Comparison of ENCODE assay signal across 8 cellular contexts in the genomic region with DNA sequence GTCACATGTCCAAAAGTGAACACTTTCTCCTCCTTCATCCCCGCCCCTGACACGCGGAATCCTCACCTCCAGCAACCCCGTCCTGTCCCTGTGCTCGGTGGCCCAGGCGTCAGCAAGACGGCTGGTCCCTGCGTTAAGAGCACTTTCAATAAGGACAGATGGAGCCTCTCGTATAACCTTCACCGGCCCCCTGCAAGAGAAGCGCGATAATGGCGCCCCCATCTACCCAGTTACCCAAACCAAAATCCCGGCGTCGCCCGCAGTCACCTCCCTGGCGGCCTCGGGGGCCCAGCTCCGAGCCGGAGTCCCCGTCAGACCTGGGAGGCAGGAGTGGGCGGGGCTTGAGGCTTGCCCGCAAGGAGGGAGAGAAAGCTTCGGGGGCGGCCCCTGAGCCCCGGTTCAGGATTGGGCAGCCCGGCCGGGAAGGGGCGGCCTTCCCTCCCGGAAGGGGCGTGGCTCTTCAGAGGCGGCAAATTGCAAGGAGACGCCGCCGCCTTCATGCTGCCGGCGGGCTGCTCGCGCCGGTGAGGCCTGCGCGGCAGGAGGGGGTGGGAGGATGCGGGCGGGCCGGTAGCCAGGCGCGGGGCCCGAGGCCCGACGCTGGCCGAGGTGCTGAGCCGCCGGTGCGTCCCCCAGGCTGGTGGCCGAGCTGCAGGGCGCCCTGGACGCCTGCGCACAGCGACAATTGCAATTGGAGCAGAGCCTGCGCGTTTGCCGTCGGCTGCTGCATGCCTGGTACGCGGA. TPM values are rescaled to one million over a fixed set of nuclear protein-coding genes. Genes with fewer than 3 reads are reported as not detected.
A peak's percentile ranks its signal among the peaks of the same experiment; 100 is the strongest.
DNase-seq lines count a peak whose midpoint lies in the region; ATAC-seq, FAIRE-seq and TF ChIP-seq lines count a peak whose summit lies in the region.

A gene with protein sequence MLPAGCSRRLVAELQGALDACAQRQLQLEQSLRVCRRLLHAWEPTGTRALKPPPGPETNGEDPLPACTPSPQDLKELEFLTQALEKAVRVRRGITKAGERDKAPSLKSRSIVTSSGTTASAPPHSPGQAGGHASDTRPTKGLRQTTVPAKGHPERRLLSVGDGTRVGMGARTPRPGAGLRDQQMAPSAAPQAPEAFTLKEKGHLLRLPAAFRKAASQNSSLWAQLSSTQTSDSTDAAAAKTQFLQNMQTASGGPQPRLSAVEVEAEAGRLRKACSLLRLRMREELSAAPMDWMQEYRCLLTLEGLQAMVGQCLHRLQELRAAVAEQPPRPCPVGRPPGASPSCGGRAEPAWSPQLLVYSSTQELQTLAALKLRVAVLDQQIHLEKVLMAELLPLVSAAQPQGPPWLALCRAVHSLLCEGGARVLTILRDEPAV (plus strand): TSS at position 463 of the 744 bp plus-strand sequence. CDS start 36 bp downstream, at position 499.

- no peaks in the 10 kb centered on the region for H3K27me3 ChIP-seq in left ventricle myocardium inferior (ENCODE audit: low read depth)
- no peaks in the 10 kb centered on the region for H3K27me3 ChIP-seq in prostate gland (replicated peaks; ENCODE audit: insufficient read depth)

- peak; percentile 93 for FAIRE-seq in urothelium cell line (lab: Jason Lieb, UNC)

- intact Hi-C loops in T-helper 1 cell treated with Interleukin-12 subunit alpha and Interleukin-12 subunit beta and Interleukin-4 antibody, amounts not matched to agents 30 ng/mL and 1 ng/mL, for 36 hours (cut with micrococcal nuclease): loop anchor here (1.0 to 2.0 kb wide), 4 partner anchors 31 to 77 kb away; a partner anchor contains a TSS
- intact Hi-C loops in left ventricle myocardium inferior (cut with micrococcal nuclease): no loop called here
- intact Hi-C loops in prostate gland (cut with DNase I): no loop called here

- no peaks in the 10 kb centered on the region for H3K36me3 ChIP-seq in left ventricle myocardium inferior
- no peaks in the 10 kb centered on the region for H3K36me3 ChIP-seq in prostate gland

- peak within 1 kb of the TSS; percentile 72 for H3K4me3 ChIP-seq in left ventricle myocardium inferior
- H3K4me3 ChIP-seq in prostate gland: peak within 1 kb of the TSS; percentile 45

- peak; percentile 100 for DNase-seq in GM13976 (ENCODE audit: low spot score)
- DNase-seq in NCI-H1694 (lab: John Stamatoyannopoulos, UW): peak; percentile 89
- peak; percentile 83 for DNase-seq in amniotic epithelial cell (ENCODE audit: low read depth)
- peak; percentile 97 for DNase-seq in left ventricle myocardium inferior
- DNase-seq in prostate gland (ENCODE audit: low spot score): peak; percentile 95
- DNase-seq in urothelium cell line (ENCODE audit: low spot score): peak; percentile 99

- in situ Hi-C loops in GM13976 (cut with MboI; ENCODE audit: low sequenced_read_pairs, unreplicated experiment): no loop called here

- peaks cover 18% of the 10 kb centered on the region for H3K4me1 ChIP-seq in left ventricle myocardium inferior
- H3K4me1 ChIP-seq in prostate gland (replicated peaks): no peaks in the 10 kb centered on the region

- TF ChIP-seq POLR2A in prostate gland (IDR thresholded peaks at IDR 0.05): peak; percentile 14

- H3K27ac ChIP-seq in left ventricle myocardium inferior (replicated peaks) (peak within 1 kb of the TSS; percentile 58), prostate gland (peak within 1 kb of the TSS; percentile 18 to 26)

- H3K9me3 ChIP-seq in left ventricle myocardium inferior (replicated peaks): no peaks in the 10 kb centered on the region
- H3K9me3 ChIP-seq in prostate gland: no peaks in the 10 kb centered on the region

- peak; percentile 90 for ATAC-seq in HG02870 (IDR thresholded peaks at IDR 0.05; ENCODE audit: unreplicated experiment)

- 0% methylated on average over 31 of the region's 66 CpGs for WGBS in prostate gland

- no peak for TF ChIP-seq CTCF in GM13976 (IDR thresholded peaks at IDR 0.05; ENCODE audit: borderline replicate concordance, control extremely low read depth, extremely low read depth, insufficient read depth, missing control alignments)
- no peak for TF ChIP-seq CTCF in left ventricle myocardium inferior (IDR thresholded peaks at IDR 0.05; ENCODE audit: borderline replicate concordance)
- TF ChIP-seq CTCF in prostate gland (IDR thresholded peaks at IDR 0.05): no peak

RNA-seq across cellular contexts. Expression of the gene that starts here (rescaled TPM):
- total RNA-seq in T-helper 1 cell treated with Interleukin-12 subunit alpha and Interleukin-12 subunit beta and Interleukin-4 antibody, amounts not matched to agents 30 ng/mL and 1 ng/mL, for 36 hours: 19.0 and 19.6 TPM in 2 replicates
- total RNA-seq in left ventricle myocardium inferior (1.3 TPM), prostate gland (10 to 100 TPM in 1 of 2 donors, 1 to 10 TPM in 1; 3.0 to 12.1 TPM)

Comparison
In these comparisons a context has a peak if more than half of its experiments do, and no peak if none do; other contexts are left out.
1. Peak in every context shown above with its lines: DNase-seq, ATAC-seq, H3K4me3 ChIP-seq and H3K27ac ChIP-seq.